Comparison of ENCODE assay signal across 9 cellular contexts in genomic region chr20:36273414-36274247, GRCh38. TPM values are rescaled to one million over a fixed set of nuclear protein-coding genes. Genes with fewer than 3 reads are reported as not detected.
A peak's percentile ranks its signal among the peaks of the same experiment; 100 is the strongest.
DNase-seq lines count a peak whose midpoint lies in the region; ATAC-seq and TF ChIP-seq lines count a peak whose summit lies in the region.
"Had no signal": no experiment of that assay in that cellular context is flagged by ENCODE, and none has a peak within 500 bp of the region (broad histone marks: within the 10 kb centered on the region; RNA-seq: fewer than 3 reads in every experiment).

No MANE protein-coding gene starts in this region.

- H3K27me3 ChIP-seq in spleen (replicated peaks in 1 of 7) = peaks cover 0 to 27% (median 0%) of the 10 kb centered on the region in 7 donors

- ATAC-seq in GM21723 (IDR thresholded peaks at IDR 0.05; ENCODE audit: unreplicated experiment) (no peak), HG03354 (IDR thresholded peaks at IDR 0.05; ENCODE audit: poor library complexity, severe bottlenecking, unreplicated experiment) (no peak)
- ATAC-seq: effector memory CD8-positive, alpha-beta T cell had no signal

- peaks cover 0 to 7% (median 0%) of the 10 kb centered on the region in 6 donors for H3K4me1 ChIP-seq in spleen

- DNase-seq in NCI-H82 (lab: John Stamatoyannopoulos, UW) = peak; percentile 72
- DNase-seq in NCI-H82 treated with DMSO at 0.1 percent for 48 hours (lab: John Stamatoyannopoulos, UW; ENCODE audit: unreplicated experiment) = no peak
- peak; percentile 56 for DNase-seq in M059J (ENCODE audit: low read depth)
- DNase-seq in dedifferentiated amniotic fluid mesenchymal stem cell (ENCODE audit: extremely low spot score) = peak; percentile 24
- DNase-seq in renal cortical epithelial cell (ENCODE audit: low read depth) = peak; percentile 2
- DNase-seq in spleen = no peak
- DNase-seq: effector memory CD8-positive, alpha-beta T cell had no signal

- no peak overlapping the region for H3K4me3 ChIP-seq in spleen

- no peaks in the 10 kb centered on the region for H3K9me3 ChIP-seq in spleen

- H3K36me3 ChIP-seq in spleen = no peaks in the 10 kb centered on the region

- intact Hi-C loops in spleen (cut with DNase I; ENCODE audit: low total_unique reads) = no loop called here

- H3K27ac ChIP-seq in spleen = no peak overlapping the region

- TF ChIP-seq POLR2A in spleen (IDR thresholded peaks at IDR 0.05) = no peak

- peak in 3 of 11 experiments; percentile 9 to 22 (median 10) for TF ChIP-seq CTCF in spleen (IDR thresholded peaks at IDR 0.05 in 8 of 11, conservative IDR thresholded peaks at IDR 0.05 in 3 of 11)

- 69 to 79% (median 75%) methylated on average over 10 to 14 of the region's 14 CpGs for WGBS in spleen, 5 donors

RNA-seq across cellular contexts. Expression of gene DLGAP4, which starts 32.5 kb away (rescaled TPM):
- total RNA-seq in M059J (2014; rRNA removed; shearing (Covaris generic)) = 12.6 and 26.0 TPM in 2 replicates
- total RNA-seq in renal cortical epithelial cell (15.3 and 47.4 TPM in 2 replicates), spleen (10 to 100 TPM; 44.5 to 60.9 (median 47.7) TPM)
- polyA plus RNA-seq in spleen = 10 to 100 TPM; 12.0 to 28.4 (median 23.7) TPM

RNA-seq across cellular contexts. Expression of gene AAR2, which starts 37.4 kb away (rescaled TPM):
- 30.1 and 46.2 TPM in 2 replicates for total RNA-seq in M059J (2014; rRNA removed; shearing (Covaris generic))
- total RNA-seq in renal cortical epithelial cell (18.6 and 34.0 TPM in 2 replicates), spleen (10 to 100 TPM; 18.2 to 30.0 (median 21.9) TPM)
- 10 to 100 TPM; 13.3 to 19.7 (median 18.2) TPM for polyA plus RNA-seq in spleen

Comparison
In these comparisons a context has a peak if more than half of its experiments do, and no peak if none do; other contexts are left out.
1. DNase-seq: peak in NCI-H82 (single experiment), M059J (single experiment), dedifferentiated amniotic fluid mesenchymal stem cell (single experiment) and renal cortical epithelial cell (single experiment); none in NCI-H82 treated with DMSO at 0.1 percent for 48 hours (single experiment) and spleen (single experiment).